Comparison of ENCODE assay signal across 8 cellular contexts in genomic region chr20:25624500-25624939, GRCh38. TPM values are rescaled to one million over a fixed set of nuclear protein-coding genes. Genes with fewer than 3 reads are reported as not detected.
DNase-seq lines count a peak whose midpoint lies in the region; ATAC-seq, FAIRE-seq and TF ChIP-seq lines count a peak whose summit lies in the region.

No MANE protein-coding gene starts in this region.

- peak overlapping the region; percentile 97 for H3K27ac ChIP-seq in A549
- H3K27ac ChIP-seq in adrenal gland: peak overlapping the region; percentile 84 to 96 (median 94)
- H3K27ac ChIP-seq in right lobe of liver: peak overlapping the region; percentile 92 to 97 (median 93)
- H3K27ac ChIP-seq in upper lobe of left lung: peak overlapping the region; percentile 84 to 95 (median 94)

- TF ChIP-seq POLR2A in A549 (IDR thresholded peaks at IDR 0.05; ENCODE audit: low read length): no peak
- TF ChIP-seq POLR2A in adrenal gland (IDR thresholded peaks at IDR 0.05): no peak
- no peak for TF ChIP-seq POLR2A in right lobe of liver (IDR thresholded peaks at IDR 0.05)
- no peak for TF ChIP-seq POLR2A in upper lobe of left lung (IDR thresholded peaks at IDR 0.05)

- H3K27me3 ChIP-seq in adrenal gland (no peaks in the 10 kb centered on the region), right lobe of liver (no peaks in the 10 kb centered on the region), upper lobe of left lung (no peaks in the 10 kb centered on the region)

- DNase-seq in A549 (ENCODE audit: low read depth in 1 of 2, low spot score in 1 of 2) (peak in 1 of 2 experiments; percentile 47), HS-5 (ENCODE audit: low read depth) (peak; percentile 20), adrenal gland (peak in 2 of 7 donors; percentile 63 to 78), right lobe of liver (no peak), upper lobe of left lung (no peak), activated gamma-delta T cell treated with Interleukin-2 at 50 U/mL for 16 hours (no peak), ACHN (no peak), ureter (ENCODE audit: low spot score) (no peak)

- H3K9me3 ChIP-seq in A549 (no peaks in the 10 kb centered on the region), adrenal gland (replicated peaks in 1 of 3) (no peaks in the 10 kb centered on the region), right lobe of liver (no peaks in the 10 kb centered on the region), upper lobe of left lung (no peaks in the 10 kb centered on the region)

- ATAC-seq in A549 (no peak), right lobe of liver (no peak), upper lobe of left lung (ENCODE audit: low FRiP score in 2 of 2) (no peak)

- FAIRE-seq in A549 (lab: Jason Lieb, UNC): no peak

- WGBS in A549 (ENCODE audit: missing lambda C conversion rate): 18% methylated on average over 16 of the region's 17 CpGs
- 42 to 73% (median 53%) methylated on average over 10 to 17 of the region's 17 CpGs for WGBS in adrenal gland, 4 donors
- WGBS in right lobe of liver (ENCODE audit: insufficient coverage, low coverage, low lambda C conversion rate, missing lambda C conversion rate): 11% methylated on average over 3 of the region's 17 CpGs
- WGBS in upper lobe of left lung, 2 donors: 52 to 65% methylated on average over 11 to 17 of the region's 17 CpGs

- no peak for TF ChIP-seq RAD21 in A549 (conservative IDR thresholded peaks at IDR 0.05 in 1 of 2, IDR thresholded peaks at IDR 0.05 in 1 of 2)

- H3K4me3 ChIP-seq in A549: peak overlapping the region; percentile 92
- H3K4me3 ChIP-seq in adrenal gland: peak overlapping the region; percentile 48 to 100 (median 85)
- peak overlapping the region; percentile 87 to 92 (median 92) for H3K4me3 ChIP-seq in right lobe of liver
- H3K4me3 ChIP-seq in upper lobe of left lung: peak overlapping the region; percentile 52 to 96 (median 88)

- in situ Hi-C loops in ACHN (cut with HindIII; ENCODE audit: low pct_ligation_motif_present, low pct_unique_long_range_greater_than_20kb, low sequenced_read_pairs): no loop called here

- H3K36me3 ChIP-seq in adrenal gland (replicated peaks in 1 of 2) (no peaks in the 10 kb centered on the region), right lobe of liver (no peaks in the 10 kb centered on the region), upper lobe of left lung (no peaks in the 10 kb centered on the region)

- no peak for TF ChIP-seq EP300 in A549 (IDR thresholded peaks at IDR 0.05)
- TF ChIP-seq EP300 in upper lobe of left lung (IDR thresholded peaks at IDR 0.05): no peak

- H3K4me1 ChIP-seq in A549: peaks cover 21% of the 10 kb centered on the region
- H3K4me1 ChIP-seq in adrenal gland (replicated peaks in 1 of 2): peaks cover 16 to 17% of the 10 kb centered on the region in 2 donors
- peaks cover 0 to 12% (median 4%) of the 10 kb centered on the region in 4 donors for H3K4me1 ChIP-seq in right lobe of liver
- H3K4me1 ChIP-seq in upper lobe of left lung: peaks cover 6 to 23% (median 22%) of the 10 kb centered on the region in 4 donors

- CTCF ChIA-PET in A549 (lab: Yijun Ruan, JAX): interaction anchor here (1.0 to 1.2 kb wide), 2 partner anchors 16 to 40 kb away, joined by 3 read pairs; no protein-coding TSS in a partner anchor

- intact Hi-C loops in adrenal gland (cut with DNase I) (loop anchor here in 1 of 2 donors (10.0 kb wide), 2 partner anchors 70 to 80 kb away; partner anchors contain the start of gene ZNF337), right lobe of liver (cut with DNase I) (no loop called here)

- no peak for TF ChIP-seq CTCF in A549 (IDR thresholded peaks at IDR 0.05)
- no peak for TF ChIP-seq CTCF in adrenal gland (IDR thresholded peaks at IDR 0.05)
- TF ChIP-seq CTCF in right lobe of liver (IDR thresholded peaks at IDR 0.05): no peak
- peak in 1 of 6 experiments; percentile 9 for TF ChIP-seq CTCF in upper lobe of left lung (IDR thresholded peaks at IDR 0.05)

- peak overlapping the region; percentile 95 for H3K4me2 ChIP-seq in A549

- POLR2A ChIA-PET in A549 (lab: Yijun Ruan, JAX): interaction anchor here (0.7 to 1.0 kb wide), 2 partner anchors 84 to 376 kb away, joined by 3 to 5 read pairs; no protein-coding TSS in a partner anchor

TF ChIP-seq in A549, 52 proteins besides CTCF, POLR2A, EP300 and RAD21 (continues in another document):
- peak; percentile 89 for TF ChIP-seq PHF8 (IDR thresholded peaks at IDR 0.05; ENCODE audit: borderline replicate concordance, low read depth)
- TF ChIP-seq HOXA7 (CRISPR knock-in tag; IDR thresholded peaks at IDR 0.05): peak; percentile 8; the same call in 1 of the 2 replicates
- TF ChIP-seq RFX5 (IDR thresholded peaks at IDR 0.05): no peak
- no peak for TF ChIP-seq ZC3H11A (IDR thresholded peaks at IDR 0.05)
- TF ChIP-seq JUN (IDR thresholded peaks at IDR 0.05): no peak
- no peak for TF ChIP-seq CHD2 (IDR thresholded peaks at IDR 0.05; ENCODE audit: low read length, partially characterized antibody)
- 0 out of 2 replicates have a peak, but pooled peaks have one; percentile 69 for TF ChIP-seq HDAC2 (IDR thresholded peaks at IDR 0.05)
- TF ChIP-seq BHLHE40 (IDR thresholded peaks at IDR 0.05; ENCODE audit: low read depth, low read length): no peak
- TF ChIP-seq EHF (CRISPR knock-in tag; IDR thresholded peaks at IDR 0.05): peak; percentile 80; the same call in 1 of the 2 replicates
- no peak for TF ChIP-seq NFE2L2 (conservative IDR thresholded peaks at IDR 0.05; ENCODE audit: low read length)
- no peak for TF ChIP-seq KDM5A (IDR thresholded peaks at IDR 0.05)
- no peak for TF ChIP-seq MAZ (IDR thresholded peaks at IDR 0.05; ENCODE audit: borderline replicate concordance, low read depth, low read length)
- TF ChIP-seq ESRRA (IDR thresholded peaks at IDR 0.05; ENCODE audit: borderline replicate concordance, low read length): no peak
- TF ChIP-seq BCL3 (IDR thresholded peaks at IDR 0.05): no peak
- TF ChIP-seq MAX (IDR thresholded peaks at IDR 0.05): peak; percentile 47; the same call in 1 of the 2 replicates
- no peak for TF ChIP-seq TFCP2L1 (CRISPR knock-in tag; IDR thresholded peaks at IDR 0.05)
- TF ChIP-seq KDM1A (IDR thresholded peaks at IDR 0.05; ENCODE audit: low read depth): no peak
- TF ChIP-seq CHD4 (IDR thresholded peaks at IDR 0.05; ENCODE audit: borderline replicate concordance): no peak
- peak; percentile 86 for TF ChIP-seq ATOH8 (CRISPR knock-in tag; IDR thresholded peaks at IDR 0.05; ENCODE audit: low read depth)
- no peak for TF ChIP-seq GATA3 (IDR thresholded peaks at IDR 0.05; ENCODE audit: borderline replicate concordance)
- TF ChIP-seq TP53 (CRISPR knock-in tag; IDR thresholded peaks at IDR 0.05): peak; percentile 6; the same call in 1 of the 2 replicates
- no peak for TF ChIP-seq ZSCAN20 (CRISPR knock-in tag; IDR thresholded peaks at IDR 0.05)
- no peak for TF ChIP-seq CBX8 (IDR thresholded peaks at IDR 0.05)
- no peak for TF ChIP-seq RCOR1 (IDR thresholded peaks at IDR 0.05; ENCODE audit: low read depth, low read length)
- no peak for TF ChIP-seq FOXS1 (CRISPR knock-in tag; IDR thresholded peaks at IDR 0.05)
- 0 out of 2 replicates have a peak, but pooled peaks have one; percentile 2 for TF ChIP-seq RNF2 (IDR thresholded peaks at IDR 0.05; ENCODE audit: borderline replicate concordance, low read depth)
- TF ChIP-seq EHMT2 (IDR thresholded peaks at IDR 0.05; ENCODE audit: low read depth): no peak
- TF ChIP-seq NR3C1 (IDR thresholded peaks at IDR 0.05): no peak

RNA-seq across cellular contexts. Expression of gene NANP, which starts 0.7 kb away (rescaled TPM):
- 11.4 and 12.2 TPM in 2 replicates for polyA plus RNA-seq in A549 (2011; rRNA removed)
- 3.6 and 4.4 TPM in 2 replicates for polyA plus RNA-seq in A549 (2012; cell fraction: cytosol; rRNA removed)
- 1.0 and 1.8 TPM in 2 replicates for polyA plus RNA-seq in A549 (2012; cell fraction: nucleus; rRNA removed)
- polyA plus RNA-seq in A549 (2017; fragmentation: RNase III; extraction: RNeasy Plus Mini Kit Qiagen cat#74134 plus additional on column Dnase treatment): 10.2 to 11.2 TPM (median 11.2 TPM) in 3 replicates
- 4.8 and 5.7 TPM in 2 replicates for polyA minus RNA-seq in A549 (2011; rRNA and poly(A)+ RNA removed)
- total RNA-seq in adrenal gland: 10 to 100 TPM in 2 of 8 donors, 1 to 10 TPM in 6; 5.5 to 13.6 (median 7.6) TPM
- polyA plus RNA-seq in adrenal gland: 10 to 100 TPM in 1 of 3 donors, 1 to 10 TPM in 2; 1.8 to 12.2 (median 2.2) TPM
- 1 to 10 TPM; 1.8 to 3.3 (median 2.4) TPM for total RNA-seq in right lobe of liver
- total RNA-seq in upper lobe of left lung: 1 to 10 TPM; 1.0 to 7.0 (median 4.7) TPM
- 5.1 TPM for total RNA-seq in ureter

RNA-seq across cellular contexts. Expression of gene NINL, which starts 39.2 kb away (rescaled TPM):
- 15.3 and 22.4 TPM in 2 replicates for polyA plus RNA-seq in A549 (2011; rRNA removed)
- polyA plus RNA-seq in A549 (2012; cell fraction: cytosol; rRNA removed): 20.0 and 20.8 TPM in 2 replicates
- 45.7 and 48.9 TPM in 2 replicates for polyA plus RNA-seq in A549 (2012; cell fraction: nucleus; rRNA removed)
- 13.2 to 23.4 TPM (median 20.2 TPM) in 3 replicates for polyA plus RNA-seq in A549 (2017; fragmentation: RNase III; extraction: RNeasy Plus Mini Kit Qiagen cat#74134 plus additional on column Dnase treatment)
- polyA minus RNA-seq in A549 (2011; rRNA and poly(A)+ RNA removed): 13.1 and 20.6 TPM in 2 replicates
- 10 to 100 TPM in 7 of 8 donors, 1 to 10 TPM in 1; 10.0 to 30.9 (median 14.4) TPM for total RNA-seq in adrenal gland
- polyA plus RNA-seq in adrenal gland: 10 to 100 TPM; 13.4 to 30.6 (median 20.3) TPM
- total RNA-seq in right lobe of liver: 10 to 100 TPM in 1 of 6 experiments, 1 to 10 TPM in 5; 3.6 to 16.0 (median 7.1) TPM
- 10 to 100 TPM; 10.2 to 47.1 (median 20.3) TPM for total RNA-seq in upper lobe of left lung
- total RNA-seq in ureter: 11.3 TPM
